ENCODE assay signal across 24 cellular contexts in genomic region chr4:109914356-109914755, GRCh38. TPM values are rescaled to one million over a fixed set of nuclear protein-coding genes. Genes with fewer than 3 reads are reported as not detected.
DNase-seq lines count a peak whose midpoint lies in the region; TF ChIP-seq lines count a peak whose summit lies in the region.
"Had no signal": no experiment of that assay in that cellular context is flagged by ENCODE, and none has a peak within 500 bp of the region (broad histone marks: within the 10 kb centered on the region; RNA-seq: fewer than 3 reads in every experiment).

No MANE protein-coding gene starts in this region.

- no peaks in the 10 kb centered on the region for H3K27me3 ChIP-seq in left ventricle myocardium inferior (ENCODE audit: low read depth)

- intact Hi-C loops in left ventricle myocardium inferior (cut with micrococcal nuclease) (no loop called here), cardiac septum (cut with DNase I) (no loop called here)

- H3K36me3 ChIP-seq in left ventricle myocardium inferior, result no peaks in the 10 kb centered on the region
- H3K36me3 ChIP-seq: BE2C, prostate gland had no signal

- H3K27ac ChIP-seq in left ventricle myocardium inferior (replicated peaks), result no peak overlapping the region
- H3K27ac ChIP-seq: epithelial cell of prostate, RWPE1, skin epidermis had no signal

- peaks cover 17% of the 10 kb centered on the region for H3K4me1 ChIP-seq in left ventricle myocardium inferior
- H3K4me1 ChIP-seq: BE2C, prostate gland had no signal

- no peak overlapping the region for H3K27ac Mint-ChIP-seq in endothelial cell (ENCODE audit: unreplicated experiment)
- H3K27ac Mint-ChIP-seq: activated naive CD4-positive, alpha-beta T cell treated with anti-CD3 and anti-CD28 coated beads, Interleukin-2, amount 50 U/mL, for 24 hours; activated T-helper 1 cell treated with anti-CD3 and anti-CD28 coated beads, Interleukin-12 subunit alpha, Interleukin-12 subunit beta, Interleukin-2, Interleukin-4 antibody, amounts not matched to agents 30 ng/mL and 10 ng/mL and 1 ng/mL, durations not matched to agents 14 hours and 24 hours and 36 hours; T-helper 2 cell treated with Interferon-gamma antibody and Interleukin-4, amounts not matched to agents 5 μg/mL and 100 μg/mL, for 36 hours had no signal

- DNase-seq in left ventricle myocardium inferior (no peak), cardiac septum (ENCODE audit: low spot score) (no peak), endothelial cell (ENCODE audit: low spot score) (no peak), myocyte (ENCODE audit: low read depth) (peak; percentile 7), middle frontal gyrus (ENCODE audit: extremely low spot score, low spot score) (no peak), DMS 273 (lab: John Stamatoyannopoulos, UW; ENCODE audit: unreplicated experiment) (no peak), GM03348 (ENCODE audit: low spot score) (no peak)
- no peak for DNase-seq in activated CD4-positive, CD25-positive, alpha-beta regulatory T cell (lab: John Stamatoyannopoulos, UW)
- DNase-seq: anterior cingulate cortex; BE2C; central memory CD4-positive, alpha-beta T cell; DMS79; GF-D8; NCI-H1048; NCI-H1694 treated with DMSO at 0.1 percent for 48 hours; stimulated activated CD4-positive, alpha-beta T cell treated with anti-CD3 and anti-CD28 coated beads, Interleukin-2, amount 100 ng/mL, for 24 hours; substantia nigra had no signal

- peak overlapping the region; percentile 62 for H3K4me3 ChIP-seq in left ventricle myocardium inferior
- H3K4me3 ChIP-seq: prostate gland, skin epidermis had no signal

- peak overlapping the region; percentile 57 for H3K4me3 Mint-ChIP-seq in endothelial cell (ENCODE audit: unreplicated experiment)
- H3K4me3 Mint-ChIP-seq: activated naive CD4-positive, alpha-beta T cell treated with anti-CD3 and anti-CD28 coated beads, Interleukin-2, amount 50 U/mL, for 24 hours; activated T-helper 1 cell treated with anti-CD3 and anti-CD28 coated beads, Interleukin-12 subunit alpha, Interleukin-12 subunit beta, Interleukin-2, Interleukin-4 antibody, amounts not matched to agents 30 ng/mL and 10 ng/mL and 1 ng/mL, durations not matched to agents 14 hours and 24 hours and 36 hours; T-helper 2 cell treated with Interferon-gamma antibody and Interleukin-4, amounts not matched to agents 5 μg/mL and 100 μg/mL, for 36 hours had no signal

- TF ChIP-seq CTCF in left ventricle myocardium inferior (IDR thresholded peaks at IDR 0.05; ENCODE audit: borderline replicate concordance) (no peak), endothelial cell (IDR thresholded peaks at IDR 0.05; ENCODE audit: unreplicated experiment) (no peak)

- peaks cover 31% of the 10 kb centered on the region for H3K4me1 Mint-ChIP-seq in endothelial cell (ENCODE audit: unreplicated experiment)
- H3K4me1 Mint-ChIP-seq: activated naive CD4-positive, alpha-beta T cell treated with anti-CD3 and anti-CD28 coated beads, Interleukin-2, amount 50 U/mL, for 24 hours had no signal

- peaks cover 3% of the 10 kb centered on the region for H3K27me3 Mint-ChIP-seq in endothelial cell (ENCODE audit: unreplicated experiment)

- no peaks in the 10 kb centered on the region for H3K36me3 Mint-ChIP-seq in endothelial cell (ENCODE audit: low read depth, unreplicated experiment)
- H3K36me3 Mint-ChIP-seq: activated naive CD4-positive, alpha-beta T cell treated with anti-CD3 and anti-CD28 coated beads, Interleukin-2, amount 50 U/mL, for 24 hours had no signal

- H3K9me3 Mint-ChIP-seq in endothelial cell (ENCODE audit: unreplicated experiment), result no peaks in the 10 kb centered on the region
- H3K9me3 Mint-ChIP-seq: activated naive CD4-positive, alpha-beta T cell treated with anti-CD3 and anti-CD28 coated beads, Interleukin-2, amount 50 U/mL, for 24 hours; activated T-helper 1 cell treated with anti-CD3 and anti-CD28 coated beads, Interleukin-12 subunit alpha, Interleukin-12 subunit beta, Interleukin-2, Interleukin-4 antibody, amounts not matched to agents 30 ng/mL and 10 ng/mL and 1 ng/mL, durations not matched to agents 14 hours and 24 hours and 36 hours; T-helper 2 cell treated with Interferon-gamma antibody and Interleukin-4, amounts not matched to agents 5 μg/mL and 100 μg/mL, for 36 hours had no signal

- H3K9me3 ChIP-seq in left ventricle myocardium inferior (replicated peaks), result no peaks in the 10 kb centered on the region
- H3K9me3 ChIP-seq: BE2C, prostate gland had no signal

RNA-seq across cellular contexts. Expression of gene EGF, which starts 1.7 kb away (rescaled TPM):
- 13.0 TPM for total RNA-seq in left ventricle myocardium inferior
- total RNA-seq in cardiac septum, result 11.7 TPM
- total RNA-seq in endothelial cell (ENCODE audit: unreplicated experiment), result 15.0 TPM
- total RNA-seq in myocyte, result 12.3 and 16.2 TPM in 2 replicates
- polyA plus RNA-seq in myocyte (2012), result 6.0 TPM
- total RNA-seq: activated T-helper 1 cell treated with anti-CD3 and anti-CD28 coated beads, Interleukin-12 subunit alpha, Interleukin-12 subunit beta, Interleukin-2, Interleukin-4 antibody, amounts not matched to agents 30 ng/mL and 10 ng/mL and 1 ng/mL, durations not matched to agents 14 hours and 24 hours and 36 hours had no signal
